Comparison of ENCODE assay signal across 9 cellular contexts in the genomic region with DNA sequence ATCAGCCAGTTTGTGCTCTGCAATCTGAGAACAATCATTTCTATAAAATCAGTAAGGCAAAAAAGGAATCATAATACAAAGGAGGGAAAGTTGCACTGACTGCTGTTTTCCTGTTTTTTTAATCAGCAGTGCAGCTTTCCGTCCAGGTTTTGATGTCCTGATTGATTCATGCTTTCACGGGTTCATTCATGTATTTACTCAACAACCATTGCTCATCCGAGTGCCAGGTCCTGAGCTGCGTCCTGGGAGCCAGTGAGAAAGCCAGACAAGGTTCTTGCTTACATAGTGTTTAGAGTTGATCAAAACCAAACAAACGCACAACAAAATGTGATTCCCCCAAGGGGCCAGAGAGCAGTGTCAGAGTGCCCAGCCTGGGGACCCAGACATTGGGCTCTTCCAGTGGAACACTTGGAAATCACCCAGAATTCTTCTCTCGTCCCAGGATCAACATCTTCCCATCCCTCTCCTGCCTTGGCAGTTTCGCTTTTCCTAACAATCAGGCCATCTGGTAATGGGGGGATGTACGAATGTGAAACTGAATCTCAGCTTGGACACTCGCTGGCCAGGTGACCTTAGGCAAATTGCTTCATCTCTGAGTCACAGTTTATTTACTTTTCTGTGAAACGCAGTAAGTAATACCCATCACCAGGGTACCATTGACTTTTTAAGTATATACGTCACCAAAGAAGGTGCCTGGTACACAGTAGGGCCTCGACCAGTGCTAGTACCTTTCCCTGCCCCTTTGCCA. TPM values are rescaled to one million over a fixed set of nuclear protein-coding genes. Genes with fewer than 3 reads are reported as not detected.
A peak's percentile ranks its signal among the peaks of the same experiment; 100 is the strongest.
DNase-seq lines count a peak whose midpoint lies in the region; ATAC-seq lines count a peak whose summit lies in the region.
"Had no signal": no experiment of that assay in that cellular context is flagged by ENCODE, and none has a peak within 500 bp of the region (broad histone marks: within the 10 kb centered on the region; RNA-seq: fewer than 3 reads in every experiment).

No MANE protein-coding gene starts in this region.

- ATAC-seq in HG02588 (IDR thresholded peaks at IDR 0.05; ENCODE audit: unreplicated experiment) = no peak

- no peaks in the 10 kb centered on the region for H3K79me2 ChIP-seq in Karpas-422 (ENCODE audit: low read length)

- H3K4me2 ChIP-seq in skeletal muscle satellite cell (ENCODE audit: low read length) (peak overlapping the region; percentile 76), Karpas-422 (ENCODE audit: low read depth, low read length, poor library complexity, severe bottlenecking) (no peak overlapping the region)

- H3K27ac ChIP-seq in Karpas-422 (ENCODE audit: low read length) = no peak overlapping the region
- H3K27ac ChIP-seq: skin epidermis had no signal

- DNase-seq in NCI-H510A treated with DMSO at 0.1 percent for 48 hours (lab: John Stamatoyannopoulos, UW) (peak; percentile 36), NCI-H510A (lab: John Stamatoyannopoulos, UW) (no peak), SHP77 treated with DMSO at 0.1 percent for 48 hours (lab: John Stamatoyannopoulos, UW) (peak; percentile 27), fibroblast of peridontal ligament (ENCODE audit: extremely low read depth) (peak; percentile 74), Karpas-422 (no peak)
- no peak for DNase-seq in activated CD4-positive, alpha-beta T cell treated with anti-CD3 and anti-CD28 coated beads, Interleukin-2, amount 50 U/mL, for 48 hours

- H3K9me3 ChIP-seq in skeletal muscle satellite cell (replicated peaks; ENCODE audit: low read length) (no peaks in the 10 kb centered on the region), Karpas-422 (ENCODE audit: low read length) (no peaks in the 10 kb centered on the region)

- no peaks in the 10 kb centered on the region for H4K20me1 ChIP-seq in Karpas-422 (ENCODE audit: insufficient read depth, low read depth, low read length)

- peak overlapping the region; percentile 15 for H3K4me3 ChIP-seq in skeletal muscle satellite cell (ENCODE audit: low read length)
- H3K4me3 ChIP-seq in Karpas-422 (ENCODE audit: low read length) = no peak overlapping the region
- H3K4me3 ChIP-seq: skin epidermis had no signal

- H3K36me3 ChIP-seq in skeletal muscle satellite cell (ENCODE audit: insufficient read depth, low read length) (no peaks in the 10 kb centered on the region), Karpas-422 (ENCODE audit: insufficient read depth, low read length) (no peaks in the 10 kb centered on the region)

- peaks cover 29% of the 10 kb centered on the region for H3K27me3 ChIP-seq in skeletal muscle satellite cell (ENCODE audit: control insufficient read depth, insufficient read depth, low read length)
- no peaks in the 10 kb centered on the region for H3K27me3 ChIP-seq in Karpas-422 (ENCODE audit: low read length)

- H3K9ac ChIP-seq in skeletal muscle satellite cell (ENCODE audit: low read depth, low read length) (no peak overlapping the region), Karpas-422 (ENCODE audit: low read length) (no peak overlapping the region)

- no peaks in the 10 kb centered on the region for H3K9me2 ChIP-seq in Karpas-422 (replicated peaks; ENCODE audit: insufficient read depth, low read length)

- H3K4me1 ChIP-seq in skeletal muscle satellite cell (ENCODE audit: control insufficient read depth, insufficient read depth, low read length) = peaks cover 17% of the 10 kb centered on the region
- no peaks in the 10 kb centered on the region for H3K4me1 ChIP-seq in Karpas-422 (ENCODE audit: low read length)

- no peak overlapping the region for H2AFZ ChIP-seq in Karpas-422 (ENCODE audit: low read length)

RNA-seq across cellular contexts. Expression of gene C1QL1, which starts 13.3 kb away (rescaled TPM):
- total RNA-seq in skeletal muscle satellite cell (2012; rRNA removed) = not detected in 2 replicates
- not detected in 2 replicates for total RNA-seq in Karpas-422 (2014; rRNA removed; shearing (Covaris generic); ENCODE audit: low replicate concordance)

RNA-seq across cellular contexts. Expression of gene KIF18B, which starts 33.8 kb away (rescaled TPM):
- total RNA-seq in skeletal muscle satellite cell (2012; rRNA removed) = 4.4 and 4.6 TPM in 2 replicates
- total RNA-seq in Karpas-422 (2014; rRNA removed; shearing (Covaris generic); ENCODE audit: low replicate concordance) = 8.5 and 11.8 TPM in 2 replicates

Comparison
In these comparisons a context has a peak if more than half of its experiments do, and no peak if none do; other contexts are left out.
1. DNase-seq: peak in NCI-H510A treated with DMSO at 0.1 percent for 48 hours (single experiment), SHP77 treated with DMSO at 0.1 percent for 48 hours (single experiment) and fibroblast of peridontal ligament (single experiment); none in NCI-H510A (single experiment), activated CD4-positive, alpha-beta T cell treated with anti-CD3 and anti-CD28 coated beads, Interleukin-2, amount 50 U/mL, for 48 hours (0 of 2) and Karpas-422 (single experiment).